ENCODE assay signal across 8 cellular contexts in genomic region chr18:9082763-9083510, GRCh38. TPM values are rescaled to one million over a fixed set of nuclear protein-coding genes. Genes with fewer than 3 reads are reported as not detected.
DNase-seq lines count a peak whose midpoint lies in the region; ATAC-seq and TF ChIP-seq lines count a peak whose summit lies in the region.

No MANE protein-coding gene starts in this region.

- TF ChIP-seq EP300 in ovary (IDR thresholded peaks at IDR 0.05), result no peak

- H3K79me2 ChIP-seq in trophoblast cell (ENCODE audit: control insufficient read depth, insufficient read depth, low read length, poor library complexity), result no peaks in the 10 kb centered on the region

- peak; percentile 82 for ATAC-seq in HG03280 (IDR thresholded peaks at IDR 0.05; ENCODE audit: unreplicated experiment)

- no peak overlapping the region for H3K14ac ChIP-seq in trophoblast cell (ENCODE audit: low read length)

- H2BK12ac ChIP-seq in trophoblast cell (ENCODE audit: low read length), result no peak overlapping the region

- H3K23ac ChIP-seq in trophoblast cell (ENCODE audit: low read length), result no peak overlapping the region

- no peaks in the 10 kb centered on the region for H3K36me3 ChIP-seq in ovary
- H3K36me3 ChIP-seq in trophoblast cell (ENCODE audit: control insufficient read depth in 1 of 2, insufficient read depth in 2 of 2, low read length in 2 of 2), result no peaks in the 10 kb centered on the region

- peak; percentile 62 for DNase-seq in activated naive CD4-positive, alpha-beta T cell treated with Interleukin-2 at 50 U/mL for 16 hours
- DNase-seq in activated naive CD4-positive, alpha-beta T cell (lab: John Stamatoyannopoulos, UW), result no peak
- DNase-seq in activated T-cell treated with anti-CD3 and anti-CD28 coated beads for 24 hours (ENCODE audit: low read depth) (peak; percentile 60), HuH-7 (ENCODE audit: low spot score) (no peak), ovary (no peak), trophoblast cell (no peak)
- DNase-seq in stimulated activated CD4-positive, alpha-beta T cell treated with anti-CD3 and anti-CD28 coated beads, Interleukin-1b, Interleukin-23, amount 100 ng/mL, for 48 hours, result peak; percentile 73

- H4K8ac ChIP-seq in trophoblast cell (ENCODE audit: low read depth, low read length), result no peak overlapping the region

- TF ChIP-seq CTCF in ovary (IDR thresholded peaks at IDR 0.05), result no peak

- WGBS in ovary, 3 donors, result 78 to 85% (median 79%) methylated on average over 5 of the region's 5 CpGs
- WGBS in trophoblast cell (ENCODE audit: extremely low coverage, insufficient coverage, insufficient read length), result no CpG with 5 or more reads among the region's 5 CpGs

- H3K18ac ChIP-seq in trophoblast cell (ENCODE audit: low read length), result no peak overlapping the region

- intact Hi-C loops in ovary (cut with DNase I), result no loop called here

- no peak overlapping the region for H4K12ac ChIP-seq in trophoblast cell (ENCODE audit: low read depth, low read length)

- H3K4me1 ChIP-seq in ovary (ENCODE audit: insufficient read depth) (no peaks in the 10 kb centered on the region), trophoblast cell (ENCODE audit: control insufficient read depth in 1 of 2, insufficient read depth in 2 of 2, low read length in 2 of 2) (no peaks in the 10 kb centered on the region)

- no peak overlapping the region for H2BK5ac ChIP-seq in trophoblast cell (ENCODE audit: low read depth, low read length, poor library complexity)

- H3K9me3 ChIP-seq in ovary, result no peaks in the 10 kb centered on the region
- no peaks in the 10 kb centered on the region for H3K9me3 ChIP-seq in trophoblast cell (ENCODE audit: insufficient read depth, low read depth, low read length)

- no peak overlapping the region for H3K4ac ChIP-seq in trophoblast cell (ENCODE audit: low read depth, low read length)

- H3K27ac ChIP-seq in ovary (no peak overlapping the region), trophoblast cell (ENCODE audit: low read depth, low read length) (no peak overlapping the region)

- H3K9ac ChIP-seq in trophoblast cell (ENCODE audit: low read length), result no peak overlapping the region

- H3K4me2 ChIP-seq in trophoblast cell (ENCODE audit: low read length), result no peak overlapping the region

- no peak overlapping the region for H2AK5ac ChIP-seq in trophoblast cell (ENCODE audit: low read length)

- no peaks in the 10 kb centered on the region for H3K79me1 ChIP-seq in trophoblast cell (ENCODE audit: low read length)

- no peak for TF ChIP-seq POLR2A in ovary (IDR thresholded peaks at IDR 0.05)

- no peaks in the 10 kb centered on the region for H3K27me3 ChIP-seq in ovary
- H3K27me3 ChIP-seq in trophoblast cell (ENCODE audit: insufficient read depth, low read length), result no peaks in the 10 kb centered on the region

- H2AFZ ChIP-seq in trophoblast cell (ENCODE audit: insufficient read depth, low read length, poor library complexity), result no peak overlapping the region

- no peak overlapping the region for H4K91ac ChIP-seq in trophoblast cell (ENCODE audit: low read depth, low read length)

- H2BK120ac ChIP-seq in trophoblast cell (ENCODE audit: insufficient read depth, low read length, poor library complexity), result no peak overlapping the region

- H3K4me3 ChIP-seq in ovary (no peak overlapping the region), trophoblast cell (ENCODE audit: low read depth, low read length) (no peak overlapping the region)

RNA-seq across cellular contexts. Expression of gene NDUFV2, which starts 19.6 kb away (rescaled TPM):
- 10 to 100 TPM; 59.7 to 86.0 (median 65.5) TPM for total RNA-seq in ovary
- polyA plus RNA-seq in ovary, result 100 to 1,000 TPM in 1 of 2 donors, 10 to 100 TPM in 1; 86.1 to 135 TPM
- polyA plus RNA-seq in trophoblast cell (2013), result 152 and 159 TPM in 2 replicates

RNA-seq across cellular contexts. Expression of gene ANKRD12, which starts 53.6 kb away (rescaled TPM):
- total RNA-seq in ovary, result 100 to 1,000 TPM in 1 of 7 donors, 10 to 100 TPM in 6; 27.0 to 115 (median 76.4) TPM
- polyA plus RNA-seq in ovary, result 10 to 100 TPM in 1 of 2 donors, 1 to 10 TPM in 1; 8.8 to 12.8 TPM
- polyA plus RNA-seq in trophoblast cell (2013), result 27.7 and 28.0 TPM in 2 replicates

Comparison
In these comparisons a context has a peak if more than half of its experiments do, and no peak if none do; other contexts are left out.
1. DNase-seq: peak in activated naive CD4-positive, alpha-beta T cell treated with Interleukin-2 at 50 U/mL for 16 hours (single experiment), activated T-cell treated with anti-CD3 and anti-CD28 coated beads for 24 hours (single experiment) and stimulated activated CD4-positive, alpha-beta T cell treated with anti-CD3 and anti-CD28 coated beads, Interleukin-1b, Interleukin-23, amount 100 ng/mL, for 48 hours (single experiment); none in activated naive CD4-positive, alpha-beta T cell (0 of 4), HuH-7 (single experiment), ovary (0 of 5) and trophoblast cell (0 of 2).